Comparison of ENCODE assay signal across 19 cellular contexts in the genomic region with DNA sequence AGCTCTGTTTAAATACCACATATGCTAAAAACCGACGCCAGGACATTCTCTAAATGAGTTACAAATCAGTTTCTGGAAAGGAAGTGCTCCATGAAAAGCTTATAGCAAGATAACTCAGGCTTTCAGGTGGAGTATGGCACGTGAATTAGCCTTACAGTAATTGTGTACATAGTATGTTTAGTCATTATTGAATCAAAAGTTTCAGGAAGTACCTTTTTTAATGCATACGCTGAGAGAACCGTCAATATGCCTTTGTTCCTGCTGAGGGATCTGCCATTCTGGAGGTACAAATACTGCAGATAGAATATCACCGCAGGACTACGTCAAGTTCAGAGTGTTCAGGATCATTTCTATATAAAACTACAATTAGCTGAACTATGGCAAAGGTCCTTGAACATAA.
"Had no signal": no experiment of that assay in that cellular context is flagged by ENCODE, and none has a peak within 500 bp of the region (broad histone marks: within the 10 kb centered on the region; RNA-seq: fewer than 3 reads in every experiment).

No MANE protein-coding gene starts in this region.

- H3K9me3 Mint-ChIP-seq: nephron; stimulated activated effector memory CD8-positive, alpha-beta T cell treated with anti-CD3 and anti-CD28 coated beads, Interleukin-12 subunit alpha, Interleukin-12 subunit beta, amount 100 ng/mL, for 72 hours had no signal

- H3K27ac ChIP-seq: gastroesophageal sphincter, left ventricle myocardium inferior, thyroid gland, vagina had no signal

- H3K4me1 ChIP-seq: gastroesophageal sphincter, left ventricle myocardium inferior, thyroid gland, vagina had no signal

- H3K4me3 Mint-ChIP-seq: nephron; stimulated activated effector memory CD8-positive, alpha-beta T cell treated with anti-CD3 and anti-CD28 coated beads, Interleukin-12 subunit alpha, Interleukin-12 subunit beta, amount 100 ng/mL, for 72 hours had no signal

- H3K27ac Mint-ChIP-seq: nephron; stimulated activated effector memory CD8-positive, alpha-beta T cell treated with anti-CD3 and anti-CD28 coated beads, Interleukin-12 subunit alpha, Interleukin-12 subunit beta, amount 100 ng/mL, for 72 hours had no signal

- H3K4me1 Mint-ChIP-seq: nephron; stimulated activated effector memory CD8-positive, alpha-beta T cell treated with anti-CD3 and anti-CD28 coated beads, Interleukin-12 subunit alpha, Interleukin-12 subunit beta, amount 100 ng/mL, for 72 hours had no signal

- ATAC-seq: gastroesophageal sphincter; stimulated activated effector memory CD8-positive, alpha-beta T cell treated with anti-CD3 and anti-CD28 coated beads, Interleukin-12 subunit alpha, Interleukin-12 subunit beta, amount 100 ng/mL, for 72 hours had no signal

- H3K4me3 ChIP-seq: gastroesophageal sphincter, left ventricle myocardium inferior, thyroid gland, vagina had no signal

- DNase-seq: activated CD4-positive, alpha-beta T cell treated with anti-CD3 and anti-CD28 coated beads, Interleukin-2, amount 50 U/mL, for 4 hours; activated CD4-positive, CD25-positive, alpha-beta regulatory T cell treated with anti-CD3 and anti-CD28 coated beads, Interleukin-2, amount 50 U/mL, for 72 hours; activated naive CD4-positive, alpha-beta T cell; activated T-cell treated with anti-CD3 and anti-CD28 coated beads for 4 hours; aorta; dermis blood vessel endothelial cell; hypothalamus; kidney; left ventricle myocardium inferior; mesenchymal stem cell; nucleus accumbens; posterior cingulate gyrus; retina; T-helper 9 cell; thyroid gland had no signal

- H3K9me3 ChIP-seq: gastroesophageal sphincter, left ventricle myocardium inferior, thyroid gland, vagina had no signal

- FAIRE-seq: kidney had no signal

- H3K27me3 ChIP-seq: gastroesophageal sphincter, thyroid gland, vagina had no signal
